Comparison of ENCODE assay signal across 15 cellular contexts in the genomic region with DNA sequence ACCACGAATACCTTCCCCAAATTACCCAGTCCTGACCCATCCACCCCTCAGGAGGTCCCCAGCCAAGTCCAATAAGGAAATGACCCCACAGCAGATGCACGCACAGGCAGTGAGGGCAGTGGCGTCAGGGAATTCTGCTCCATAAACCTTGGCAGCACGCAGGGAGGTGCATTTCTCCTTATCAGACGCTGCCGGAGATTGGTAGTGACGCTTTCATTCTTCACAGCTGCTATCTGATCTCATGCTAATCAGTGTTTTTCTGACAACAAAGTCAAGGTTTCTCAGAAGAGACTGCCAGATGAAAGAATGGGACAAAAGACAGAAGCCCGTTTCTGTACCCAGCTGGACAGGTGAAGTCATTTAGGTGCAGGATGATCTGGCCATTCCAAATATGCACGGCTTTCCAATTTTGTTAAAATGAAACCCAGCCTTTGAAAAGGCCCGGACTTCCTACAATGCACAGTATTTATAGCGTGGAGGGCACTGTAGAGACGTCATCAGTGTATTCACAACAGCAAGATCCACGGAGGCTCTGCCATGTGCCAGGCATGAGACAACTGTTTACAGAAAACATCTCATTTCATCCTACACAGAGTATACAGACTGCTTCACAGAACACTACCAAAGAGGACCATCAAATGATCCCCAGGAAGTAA. TPM values are rescaled to one million over a fixed set of nuclear protein-coding genes. Genes with fewer than 3 reads are reported as not detected.
A peak's percentile ranks its signal among the peaks of the same experiment; 100 is the strongest.
DNase-seq lines count a peak whose midpoint lies in the region; ATAC-seq and TF ChIP-seq lines count a peak whose summit lies in the region.
"Had no signal": no experiment of that assay in that cellular context is flagged by ENCODE, and none has a peak within 500 bp of the region (broad histone marks: within the 10 kb centered on the region; RNA-seq: fewer than 3 reads in every experiment).

No MANE protein-coding gene starts in this region.

- peak overlapping the region; percentile 67 for H3K4me2 ChIP-seq in hepatocyte

- H2AFZ ChIP-seq in hepatocyte = no peak overlapping the region
- H2AFZ ChIP-seq: GM23248 had no signal

- WGBS in hepatocyte (ENCODE audit: low lambda C conversion rate, missing lambda C conversion rate) = 18% methylated on average over 13 of the region's 13 CpGs

- H3K9me2 ChIP-seq in hepatocyte (replicated peaks; ENCODE audit: insufficient read depth) = no peaks in the 10 kb centered on the region

- H4K20me1 ChIP-seq in hepatocyte (ENCODE audit: insufficient read depth, poor library complexity, severe bottlenecking) = peaks cover 60% of the 10 kb centered on the region

- H3K27ac ChIP-seq in caudate nucleus (ENCODE audit: low read depth, low read length) (peak overlapping the region; percentile 64), hepatocyte (peak overlapping the region; percentile 85)
- H3K27ac ChIP-seq: GM23248 had no signal

- H3K79me2 ChIP-seq in hepatocyte = peaks cover 72% of the 10 kb centered on the region

- H3K4me1 ChIP-seq in hepatocyte (ENCODE audit: insufficient read depth) = peaks cover 29% of the 10 kb centered on the region

- no peaks in the 10 kb centered on the region for H3K9me3 ChIP-seq in hepatocyte (ENCODE audit: low read depth)

- peak; percentile 14 for DNase-seq in HT-29 (ENCODE audit: low spot score)
- peak in 1 of 61 donors; percentile 48 for DNase-seq in caudate nucleus (lab: John Stamatoyannopoulos, UW)
- peak; percentile 77 for DNase-seq in hepatocyte (ENCODE audit: low spot score)
- DNase-seq in pons (ENCODE audit: low spot score) = peak; percentile 75
- no peak for DNase-seq in SKM-1 treated with dmso at 0.1 percent for 144 hours (lab: John Stamatoyannopoulos, UW; ENCODE audit: unreplicated experiment)
- DNase-seq in CD1c-positive myeloid dendritic cell (ENCODE audit: extremely low spot score) = no peak
- DNase-seq: activated CD4-positive, alpha-beta T cell treated with anti-CD3 and anti-CD28 coated beads, Interleukin-2, amount 10 ng/mL, durations not matched to agents 7 days and 5 days; AML-193; GM23248; NCI-H2171; stimulated activated CD4-positive, alpha-beta T cell treated with anti-CD3 and anti-CD28 coated beads, Interleukin-4, amount 100 ng/mL, for 1 hour; T-cell had no signal

- no peak overlapping the region for H3K4me3 ChIP-seq in hepatocyte
- H3K4me3 ChIP-seq: GM23248 had no signal

- no peak for ATAC-seq in GM19452 (IDR thresholded peaks at IDR 0.05; ENCODE audit: unreplicated experiment)
- ATAC-seq in HG02763 (IDR thresholded peaks at IDR 0.05; ENCODE audit: unreplicated experiment) = no peak
- ATAC-seq: stimulated activated effector memory CD8-positive, alpha-beta T cell treated with anti-CD3 and anti-CD28 coated beads, Interleukin-12 subunit alpha, Interleukin-12 subunit beta, amount 100 ng/mL, for 72 hours; T-cell had no signal

- no peak for TF ChIP-seq CTCF in hepatocyte (IDR thresholded peaks at IDR 0.05; ENCODE audit: poor library complexity)

- H3K27me3 ChIP-seq in hepatocyte = no peaks in the 10 kb centered on the region

- no peaks in the 10 kb centered on the region for H3K36me3 ChIP-seq in hepatocyte (replicated peaks; ENCODE audit: insufficient read depth, low read depth)

RNA-seq across cellular contexts. Expression of gene DIP2C, which starts 35.3 kb away (rescaled TPM):
- 0.97 and 1.6 TPM in 2 replicates for total RNA-seq in HT-29 (2014; rRNA removed; shearing (Covaris generic))
- total RNA-seq in hepatocyte = 9.9 and 12.8 TPM in 2 replicates
- 11.1 and 13.2 TPM in 2 replicates for polyA plus RNA-seq in hepatocyte

Comparison
In these comparisons a context has a peak if more than half of its experiments do, and no peak if none do; other contexts are left out.
1. DNase-seq: peak in HT-29 (single experiment), hepatocyte (single experiment) and pons (single experiment); none in SKM-1 treated with dmso at 0.1 percent for 144 hours (single experiment) and CD1c-positive myeloid dendritic cell (single experiment).